ENCODE assay signal across 9 cellular contexts in genomic region chr4:184097240-184097619, GRCh38.
A peak's percentile ranks its signal among the peaks of the same experiment; 100 is the strongest.
DNase-seq lines count a peak whose midpoint lies in the region; ATAC-seq, FAIRE-seq and TF ChIP-seq lines count a peak whose summit lies in the region.
"Had no signal": no experiment of that assay in that cellular context is flagged by ENCODE, and none has a peak within 500 bp of the region (broad histone marks: within the 10 kb centered on the region; RNA-seq: fewer than 3 reads in every experiment).

No MANE protein-coding gene starts in this region.

- no peaks in the 10 kb centered on the region for H3K4me1 ChIP-seq in pancreas

- no peak for TF ChIP-seq POLR2A in GM12892 (IDR thresholded peaks at IDR 0.05; ENCODE audit: low read depth, low read length)

- H3K4me3 Mint-ChIP-seq in activated naive CD4-positive, alpha-beta T cell treated with anti-CD3 and anti-CD28 coated beads for 36 hours: peak overlapping the region; percentile 43
- H3K4me3 Mint-ChIP-seq in T-cell: peak overlapping the region; percentile 62 to 70 (median 69)

- WGBS in pancreas, 2 donors: 72 to 78% methylated on average over 27 of the region's 27 CpGs

- no peaks in the 10 kb centered on the region for H3K27me3 ChIP-seq in pancreas

- H3K27ac Mint-ChIP-seq in activated naive CD4-positive, alpha-beta T cell treated with anti-CD3 and anti-CD28 coated beads for 36 hours: no peak overlapping the region
- no peak overlapping the region for H3K27ac Mint-ChIP-seq in T-cell

- peak; percentile 50 for DNase-seq in activated naive CD4-positive, alpha-beta T cell treated with anti-CD3 and anti-CD28 coated beads for 36 hours
- no peak for DNase-seq in activated naive CD4-positive, alpha-beta T cell treated with anti-CD3 and anti-CD28 coated beads, Interleukin-2, amount 50 U/mL, for 16 hours
- DNase-seq in T-cell (no peak), head of caudate nucleus (peak; percentile 25 to 83 (median 64)), pancreas (no peak), hepatic stellate cell (ENCODE audit: low spot score) (no peak), GM12892 (ENCODE audit: insufficient read length) (no peak)
- DNase-seq: DND-41 had no signal

- ATAC-seq in T-cell (replicated peaks in 1 of 4) (no peak), pancreas (peak in 3 of 4 donors; percentile 8 to 57 (median 40)), GM18870 (IDR thresholded peaks at IDR 0.05; ENCODE audit: unreplicated experiment) (no peak)

- no peaks in the 10 kb centered on the region for H3K9me3 ChIP-seq in pancreas

- FAIRE-seq in pancreas (lab: Jason Lieb, UNC) (no peak), GM12892 (lab: Jason Lieb, UNC) (no peak)

- H3K4me3 ChIP-seq in pancreas: no peak overlapping the region

- POLR2A ChIA-PET in T-cell (lab: Charles Lee): interaction anchor here in 1 of 2 donors (0.6 kb wide), 1 partner anchor 1658 kb away, joined by 3 read pairs; no protein-coding TSS in a partner anchor

- H3K27me3 Mint-ChIP-seq in activated naive CD4-positive, alpha-beta T cell treated with anti-CD3 and anti-CD28 coated beads for 36 hours (ENCODE audit: low read depth): peaks cover 11% of the 10 kb centered on the region
- peaks cover 9 to 20% of the 10 kb centered on the region in 2 donors for H3K27me3 Mint-ChIP-seq in T-cell

- CTCF ChIA-PET in activated naive CD4-positive, alpha-beta T cell treated with anti-CD3 and anti-CD28 coated beads for 36 hours (lab: Charles Lee): interaction anchor here (0.6 to 1.9 kb wide), 2 partner anchors 12 to 262 kb away, joined by 3 to 5 read pairs; no protein-coding TSS in a partner anchor
- CTCF ChIA-PET in T-cell (lab: Charles Lee): no interaction called here

- no peaks in the 10 kb centered on the region for H3K9me3 Mint-ChIP-seq in activated naive CD4-positive, alpha-beta T cell treated with anti-CD3 and anti-CD28 coated beads for 36 hours
- no peaks in the 10 kb centered on the region for H3K9me3 Mint-ChIP-seq in T-cell

- H3K36me3 Mint-ChIP-seq in activated naive CD4-positive, alpha-beta T cell treated with anti-CD3 and anti-CD28 coated beads for 36 hours (ENCODE audit: low read depth): no peaks in the 10 kb centered on the region
- H3K36me3 Mint-ChIP-seq in T-cell: no peaks in the 10 kb centered on the region

- intact Hi-C loops in activated naive CD4-positive, alpha-beta T cell treated with anti-CD3 and anti-CD28 coated beads for 36 hours (cut with micrococcal nuclease): loop anchor here (5.0 kb wide), 1 partner anchor 155 kb away; no protein-coding TSS in a partner anchor
- intact Hi-C loops in head of caudate nucleus (cut with DNase I): no loop called here
- intact Hi-C loops in pancreas (cut with DNase I): no loop called here

- H3K27ac ChIP-seq in pancreas: no peak overlapping the region

- TF ChIP-seq CTCF in pancreas (IDR thresholded peaks at IDR 0.05): no peak

- no peaks in the 10 kb centered on the region for H3K36me3 ChIP-seq in pancreas

- H3K4me1 Mint-ChIP-seq in activated naive CD4-positive, alpha-beta T cell treated with anti-CD3 and anti-CD28 coated beads for 36 hours (ENCODE audit: low read depth): no peaks in the 10 kb centered on the region
- peaks cover 3 to 13% (median 8%) of the 10 kb centered on the region in 3 donors for H3K4me1 Mint-ChIP-seq in T-cell

Comparison
In these comparisons a context has a peak if more than half of its experiments do, and no peak if none do; other contexts are left out.
1. DNase-seq: peak in activated naive CD4-positive, alpha-beta T cell treated with anti-CD3 and anti-CD28 coated beads for 36 hours (single experiment) and head of caudate nucleus (42 of 42); none in activated naive CD4-positive, alpha-beta T cell treated with anti-CD3 and anti-CD28 coated beads, Interleukin-2, amount 50 U/mL, for 16 hours (single experiment), T-cell (0 of 34), pancreas (0 of 6), hepatic stellate cell (single experiment) and GM12892 (single experiment).
2. ATAC-seq: peak in pancreas (3 of 4); none in T-cell (0 of 4) and GM18870 (single experiment).